Comparison of ENCODE assay signal across 8 cellular contexts in the genomic region with DNA sequence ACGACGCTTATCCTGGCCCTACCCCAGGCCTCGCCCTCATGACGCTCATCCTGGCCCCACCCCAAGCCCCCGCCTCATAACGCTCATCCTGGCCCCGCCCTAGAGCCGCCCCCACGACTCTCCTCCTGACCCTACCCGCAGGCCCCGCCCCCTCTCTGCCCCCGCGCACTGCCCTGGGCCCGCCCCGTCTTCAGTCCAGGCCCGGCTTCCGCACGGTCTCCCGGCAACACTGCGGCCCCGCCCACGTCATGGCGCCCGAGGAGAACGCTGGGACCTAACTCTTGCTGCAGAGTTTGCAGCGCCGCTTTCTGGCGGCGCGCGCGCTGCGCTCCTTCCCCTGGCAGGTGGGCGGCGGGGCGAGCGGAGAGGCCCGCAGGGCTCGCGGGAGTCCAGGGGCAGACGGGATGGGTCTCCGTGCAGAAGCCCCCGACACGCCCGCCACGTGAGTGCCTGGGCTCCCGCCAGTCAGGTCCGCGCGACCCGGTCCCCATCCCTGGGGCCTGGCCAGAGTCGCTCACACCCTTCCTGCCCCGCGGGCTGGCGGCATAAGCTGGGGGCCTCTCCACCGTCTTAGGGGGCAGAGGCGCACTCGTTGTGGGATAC. TPM values are rescaled to one million over a fixed set of nuclear protein-coding genes. Genes with fewer than 3 reads are reported as not detected.
DNase-seq lines count a peak whose midpoint lies in the region; ATAC-seq, FAIRE-seq and TF ChIP-seq lines count a peak whose summit lies in the region.

No MANE protein-coding gene starts in this region.

- intact Hi-C loops in HepG2 (cut with micrococcal nuclease; ENCODE audit: unreplicated experiment): no loop called here

- CTCF ChIA-PET in WTC11 (lab: Charles Lee) (interaction anchor here (1.1 to 1.2 kb wide), 2 partner anchors 150 to 217 kb away, joined by 3 to 4 read pairs; no protein-coding TSS in a partner anchor), HepG2 (lab: Yijun Ruan, JAX; ENCODE audit: low intra/inter-chr PET ratio, low total read pairs) (no interaction called here)

- no peaks in the 10 kb centered on the region for H3K9me3 Mint-ChIP-seq in WTC11

- POLR2A ChIA-PET in WTC11 (lab: Charles Lee) (no interaction called here), HepG2 (lab: Yijun Ruan, JAX) (interaction anchor here (1.1 kb wide), 1 partner anchor 54 kb away, joined by 3 read pairs; no protein-coding TSS in a partner anchor)

- H3K36me3 Mint-ChIP-seq in WTC11: no peaks in the 10 kb centered on the region

- peak overlapping the region; percentile 83 for H3K4me3 Mint-ChIP-seq in WTC11

- no peaks in the 10 kb centered on the region for H3K27me3 ChIP-seq in HepG2 (ENCODE audit: control insufficient read depth in 1 of 2, insufficient read depth in 2 of 2, low read length in 2 of 2)

- in situ Hi-C loops in HepG2 (cut with HindIII; ENCODE audit: extremely low pct_ligation_motif_present, low pct_unique_long_range_greater_than_20kb): no loop called here

- peak overlapping the region; percentile 56 to 73 (median 63); a peak in 5 of 6 replicates for H3K4me3 ChIP-seq in HepG2 (replicated peaks in 1 of 3; ENCODE audit: insufficient read depth in 1 of 3, low read depth in 2 of 3, low read length in 3 of 3)

- peak; percentile 98 for DNase-seq in CD1c-positive myeloid dendritic cell (ENCODE audit: extremely low spot score)
- DNase-seq in NCI-H2227 (lab: John Stamatoyannopoulos, UW; ENCODE audit: unreplicated experiment): peak; percentile 92
- peak; percentile 98 for DNase-seq in WTC11 (ENCODE audit: low spot score)
- DNase-seq in dermis blood vessel endothelial cell: peak; percentile 95
- peak; percentile 84 for DNase-seq in HepG2 (ENCODE audit: low spot score)
- peak; percentile 95 for DNase-seq in stimulated activated CD4-positive, alpha-beta T cell treated with anti-CD3 and anti-CD28 coated beads, Interleukin-4, amount 100 ng/mL, for 24 hours

- H3K27me3 Mint-ChIP-seq in WTC11 (ENCODE audit: low read depth): peaks cover 3% of the 10 kb centered on the region; the same call in 1 of the 2 replicates

- H3K27ac Mint-ChIP-seq in WTC11: peak overlapping the region; percentile 85; the same call in 1 of the 2 replicates

- peak overlapping the region; percentile 78 for H3K4me2 ChIP-seq in HepG2 (ENCODE audit: low read depth, low read length)

- no peak for FAIRE-seq in HepG2 (lab: Jason Lieb, UNC)

- peak overlapping the region; percentile 16 for H2AFZ ChIP-seq in HepG2 (ENCODE audit: low read length)

- peak overlapping the region; percentile 72 for H3K9ac ChIP-seq in HepG2 (ENCODE audit: insufficient read depth, low read depth, low read length)

- H4K20me1 ChIP-seq in HepG2 (ENCODE audit: insufficient read depth, low read length): no peaks in the 10 kb centered on the region

- H3K4me1 ChIP-seq in HepG2 (ENCODE audit: insufficient read depth, low read length): peaks cover 7% of the 10 kb centered on the region

- no peaks in the 10 kb centered on the region for H3K79me2 ChIP-seq in HepG2 (ENCODE audit: insufficient read depth, low read length)

- H3K9me3 ChIP-seq in HepG2 (ENCODE audit: low read length): no peaks in the 10 kb centered on the region

- H3K36me3 ChIP-seq in HepG2 (replicated peaks in 1 of 2; ENCODE audit: control insufficient read depth in 1 of 2, insufficient read depth in 2 of 2, low read length in 2 of 2): no peaks in the 10 kb centered on the region

- peaks cover 15% of the 10 kb centered on the region for H3K4me1 Mint-ChIP-seq in WTC11

- WGBS in HepG2 (ENCODE audit: low lambda C conversion rate): 3% methylated on average over 25 of the region's 58 CpGs

- TF ChIP-seq CTCF in WTC11 (IDR thresholded peaks at IDR 0.05) (no peak), HepG2 (CRISPR knock-in tag; IDR thresholded peaks at IDR 0.05) (peak; percentile 46)

- TF ChIP-seq POLR2A in GM19193 (IDR thresholded peaks at IDR 0.05; ENCODE audit: extremely low read depth, insufficient read depth, insufficient read length) (peak; percentile 57), HepG2 (IDR thresholded peaks at IDR 0.05; ENCODE audit: insufficient read depth in 1 of 2, low read depth in 2 of 2, low read length in 2 of 2) (peak in 1 of 2 experiments; percentile 62)

- no peak for TF ChIP-seq RAD21 in HepG2 (CRISPR knock-in tag; IDR thresholded peaks at IDR 0.05)

- TF ChIP-seq EP300 in HepG2 (IDR thresholded peaks at IDR 0.05; ENCODE audit: low read depth in 2 of 2, low read length in 2 of 2) (no peak), HepG2 (CRISPR knock-in tag; IDR thresholded peaks at IDR 0.05; ENCODE audit: borderline replicate concordance) (no peak)

- ATAC-seq in HG03280 (IDR thresholded peaks at IDR 0.05; ENCODE audit: unreplicated experiment) (peak; percentile 83), WTC11 (peak; percentile 92), HepG2 (peak; percentile 94)

- H3K27ac ChIP-seq in HepG2 (ENCODE audit: extremely low read length, insufficient read depth, low read length): peak overlapping the region; percentile 71

- no TSS peak for BruUV-seq in HepG2 (replicated peaks; lab: Mats Ljungman, UMichigan)

TF ChIP-seq in WTC11, 78 proteins besides CTCF, POLR2A, EP300 and RAD21 (continues in another document):
- no peak for TF ChIP-seq ZNF423 (CRISPR knock-in tag; IDR thresholded peaks at IDR 0.05)
- TF ChIP-seq, protein P1, sequence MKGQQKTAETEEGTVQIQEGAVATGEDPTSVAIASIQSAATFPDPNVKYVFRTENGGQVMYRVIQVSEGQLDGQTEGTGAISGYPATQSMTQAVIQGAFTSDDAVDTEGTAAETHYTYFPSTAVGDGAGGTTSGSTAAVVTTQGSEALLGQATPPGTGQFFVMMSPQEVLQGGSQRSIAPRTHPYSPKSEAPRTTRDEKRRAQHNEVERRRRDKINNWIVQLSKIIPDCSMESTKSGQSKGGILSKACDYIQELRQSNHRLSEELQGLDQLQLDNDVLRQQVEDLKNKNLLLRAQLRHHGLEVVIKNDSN (CRISPR knock-in tag; IDR thresholded peaks at IDR 0.05): peak; percentile 32; the same call in 1 of the 2 replicates
- TF ChIP-seq E2F1 (CRISPR knock-in tag; IDR thresholded peaks at IDR 0.05): 0 out of 2 replicates have a peak, but pooled peaks have one; percentile 20
- peak; percentile 68; the same call in 1 of the 2 replicates for TF ChIP-seq SP1 (CRISPR knock-in tag; conservative IDR thresholded peaks at IDR 0.05)

TF ChIP-seq in HepG2, 621 proteins besides CTCF, POLR2A, EP300 and RAD21 (continues in another document):
- TF ChIP-seq ZNF841 (CRISPR knock-in tag; IDR thresholded peaks at IDR 0.05; ENCODE audit: borderline replicate concordance) (no peak), ZNF792 (CRISPR knock-in tag; IDR thresholded peaks at IDR 0.05) (no peak), SP4 (CRISPR knock-in tag; IDR thresholded peaks at IDR 0.05) (no peak), TBX3 (IDR thresholded peaks at IDR 0.05; ENCODE audit: borderline replicate concordance) (no peak), SMARCC2 (IDR thresholded peaks at IDR 0.05) (no peak), ZNF501 (CRISPR knock-in tag; IDR thresholded peaks at IDR 0.05) (0 out of 2 replicates have a peak, but pooled peaks have one; percentile 16)
- TF ChIP-seq, protein P2, sequence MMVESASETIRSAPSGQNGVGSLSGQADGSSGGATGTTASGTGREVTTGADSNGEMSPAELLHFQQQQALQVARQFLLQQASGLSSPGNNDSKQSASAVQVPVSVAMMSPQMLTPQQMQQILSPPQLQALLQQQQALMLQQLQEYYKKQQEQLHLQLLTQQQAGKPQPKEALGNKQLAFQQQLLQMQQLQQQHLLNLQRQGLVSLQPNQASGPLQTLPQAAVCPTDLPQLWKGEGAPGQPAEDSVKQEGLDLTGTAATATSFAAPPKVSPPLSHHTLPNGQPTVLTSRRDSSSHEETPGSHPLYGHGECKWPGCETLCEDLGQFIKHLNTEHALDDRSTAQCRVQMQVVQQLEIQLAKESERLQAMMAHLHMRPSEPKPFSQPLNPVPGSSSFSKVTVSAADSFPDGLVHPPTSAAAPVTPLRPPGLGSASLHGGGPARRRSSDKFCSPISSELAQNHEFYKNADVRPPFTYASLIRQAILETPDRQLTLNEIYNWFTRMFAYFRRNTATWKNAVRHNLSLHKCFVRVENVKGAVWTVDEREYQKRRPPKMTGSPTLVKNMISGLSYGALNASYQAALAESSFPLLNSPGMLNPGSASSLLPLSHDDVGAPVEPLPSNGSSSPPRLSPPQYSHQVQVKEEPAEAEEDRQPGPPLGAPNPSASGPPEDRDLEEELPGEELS (CRISPR knock-in tag; IDR thresholded peaks at IDR 0.05): no peak

RNA-seq across cellular contexts. Expression of gene ROPN1B, which starts 52.5 kb away (rescaled TPM):
- 0.09 to 0.13 TPM in 2 of 3 replicates, not detected in the other for total RNA-seq in WTC11 (2021)
- 0.05 TPM in 1 of 2 replicates, not detected in the other for total RNA-seq in dermis blood vessel endothelial cell
- total RNA-seq in HepG2 (2016; rRNA removed; fragmentation: Illumina TruSeq; extraction: Trizol): not detected in 2 replicates
- total RNA-seq in HepG2 (2016; cell fraction: cytosol; rRNA removed; fragmentation: Illumina TruSeq; extraction: Trizol; ENCODE audit: low read depth): not detected in 2 replicates
- total RNA-seq in HepG2 (2016; cell fraction: insoluble cytoplasmic fraction; rRNA removed; fragmentation: Illumina TruSeq; extraction: Trizol): not detected in 2 replicates
- not detected in 2 replicates for total RNA-seq in HepG2 (2016; cell fraction: membrane; rRNA removed; fragmentation: Illumina TruSeq; extraction: Trizol)
- total RNA-seq in HepG2 (2016; cell fraction: nucleus; rRNA removed; fragmentation: Illumina TruSeq; extraction: Trizol): not detected in 2 replicates
- not detected in 2 replicates for polyA plus RNA-seq in HepG2 (2011; rRNA removed)
- polyA plus RNA-seq in HepG2 (2011; cell fraction: cytosol; rRNA removed): not detected in 2 replicates
- polyA plus RNA-seq in HepG2 (2011; cell fraction: nucleus; rRNA removed): not detected in 2 replicates
- 0.12 TPM in 1 of 2 replicates, not detected in the other for polyA plus RNA-seq in HepG2 (2012)
- not detected in 2 replicates for polyA plus RNA-seq in HepG2 (2016; cell fraction: cytosol; fragmentation: Illumina TruSeq; extraction: Trizol; ENCODE audit: low read depth)
- not detected in 2 replicates for polyA plus RNA-seq in HepG2 (2016; cell fraction: insoluble cytoplasmic fraction; fragmentation: Illumina TruSeq; extraction: Trizol; ENCODE audit: low read depth)
- not detected in 2 replicates for polyA plus RNA-seq in HepG2 (2016; cell fraction: membrane; fragmentation: Illumina TruSeq; extraction: Trizol; ENCODE audit: low read depth)
- not detected in 2 replicates for polyA plus RNA-seq in HepG2 (2016; cell fraction: nucleus; fragmentation: Illumina TruSeq; extraction: Trizol; ENCODE audit: insufficient read depth, low read depth)
- polyA minus RNA-seq in HepG2 (2011; rRNA and poly(A)+ RNA removed; ENCODE audit: low replicate concordance): 0.26 TPM in 1 of 2 replicates, not detected in the other
- polyA minus RNA-seq in HepG2 (2011; cell fraction: cytosol; rRNA and poly(A)+ RNA removed): not detected in 2 replicates
- not detected in 2 replicates for polyA minus RNA-seq in HepG2 (2011; cell fraction: nucleus; rRNA and poly(A)+ RNA removed)

Comparison
In these comparisons a context has a peak if more than half of its experiments do, and no peak if none do; other contexts are left out.
1. Peak in every context shown above with its lines: DNase-seq, ATAC-seq, H3K4me3 ChIP-seq and H3K27ac ChIP-seq.